ENCODE assay signal across 24 cellular contexts in genomic region chr2:105697781-105698449, GRCh38. TPM values are rescaled to one million over a fixed set of nuclear protein-coding genes. Genes with fewer than 3 reads are reported as not detected.
DNase-seq lines count a peak whose midpoint lies in the region; ATAC-seq lines count a peak whose summit lies in the region.
"Had no signal": no experiment of that assay in that cellular context is flagged by ENCODE, and none has a peak within 500 bp of the region (broad histone marks: within the 10 kb centered on the region; RNA-seq: fewer than 3 reads in every experiment).

No MANE protein-coding gene starts in this region.

- no peaks in the 10 kb centered on the region for H3K36me3 ChIP-seq in HAP-1 (replicated peaks)
- H3K36me3 ChIP-seq in naive thymus-derived CD4-positive, alpha-beta T cell (ENCODE audit: control insufficient read depth in 2 of 3, insufficient read depth in 3 of 3, low read length in 3 of 3) = no peaks in the 10 kb centered on the region
- H3K36me3 ChIP-seq: colonic mucosa, stomach had no signal

- no peak overlapping the region for H3K27ac Mint-ChIP-seq in activated T-helper 2 cell treated with anti-CD3 and anti-CD28 coated beads, Interferon-gamma antibody, Interleukin-2, Interleukin-4, amounts not matched to agents 10 μg/mL and 5 μg/mL and 100 μg/mL, durations not matched to agents 14 hours and 24 hours and 36 hours
- no peak overlapping the region for H3K27ac Mint-ChIP-seq in naive thymus-derived CD4-positive, alpha-beta T cell
- H3K27ac Mint-ChIP-seq: activated CD4-positive, alpha-beta T cell treated with anti-CD3 and anti-CD28 coated beads, Interleukin-2, amount 10 ng/mL, durations not matched to agents 7 days and 5 days; activated T-helper 17 cell treated with anti-CD3 and anti-CD28 coated beads, Interleukin-2, amount 50 U/mL, for 72 hours; T-helper 1 cell treated with Interleukin-12 subunit alpha and Interleukin-12 subunit beta and Interleukin-4 antibody, amounts not matched to agents 30 μg/mL and 1 μg/mL, for 36 hours; type B pancreatic cell had no signal

- DNase-seq in NCI-H526 treated with DMSO at 0.1 percent for 48 hours (lab: John Stamatoyannopoulos, UW) (peak; percentile 62), cerebellum (ENCODE audit: low spot score) (peak; percentile 19), left colon (peak in 1 of 2 donors; percentile 24), renal cortical epithelial cell (ENCODE audit: low read depth) (peak; percentile 73), HAP-1 (ENCODE audit: low spot score in 2 of 2) (no peak), NOMO-1 treated with dmso at 0.1 percent for 144 hours (lab: John Stamatoyannopoulos, UW; ENCODE audit: unreplicated experiment) (no peak)
- no peak for DNase-seq in activated T-helper 2 cell treated with anti-CD3 and anti-CD28 coated beads, Interferon-gamma antibody, Interleukin-2, Interleukin-4, amounts not matched to agents 10 μg/mL and 5 μg/mL and 100 μg/mL, durations not matched to agents 14 hours and 24 hours and 36 hours (ENCODE audit: low spot score)
- no peak for DNase-seq in naive thymus-derived CD4-positive, alpha-beta T cell
- DNase-seq: activated CD4-positive, alpha-beta T cell treated with anti-CD3 and anti-CD28 coated beads, Interleukin-2, amount 10 ng/mL, durations not matched to agents 7 days and 5 days; CD8-positive, alpha-beta memory T cell; colonic mucosa; DND-41; KG1; NCI-H2081 treated with DMSO at 0.1 percent for 48 hours; NCI-H510A; psoas muscle; SHP77; stimulated activated CD4-positive, alpha-beta T cell treated with anti-CD3 and anti-CD28 coated beads, Interleukin-12 subunit alpha, Interleukin-12 subunit beta, amount 100 ng/mL, for 4 hours; stomach had no signal

- no peaks in the 10 kb centered on the region for H3K9me3 ChIP-seq in HAP-1
- no peaks in the 10 kb centered on the region for H3K9me3 ChIP-seq in naive thymus-derived CD4-positive, alpha-beta T cell (ENCODE audit: control insufficient read depth in 2 of 3, low read length in 3 of 3)
- H3K9me3 ChIP-seq: colonic mucosa, psoas muscle, stomach had no signal

- intact Hi-C loops in left colon (cut with DNase I, micrococcal nuclease) = no loop called here
- intact Hi-C loops in activated T-helper 2 cell treated with anti-CD3 and anti-CD28 coated beads, Interferon-gamma antibody, Interleukin-2, Interleukin-4, amounts not matched to agents 10 μg/mL and 5 μg/mL and 100 μg/mL, durations not matched to agents 14 hours and 24 hours and 36 hours (cut with micrococcal nuclease) = no loop called here
- intact Hi-C loops in naive thymus-derived CD4-positive, alpha-beta T cell (cut with micrococcal nuclease) = no loop called here

- H3K36me3 Mint-ChIP-seq in activated T-helper 2 cell treated with anti-CD3 and anti-CD28 coated beads, Interferon-gamma antibody, Interleukin-2, Interleukin-4, amounts not matched to agents 10 μg/mL and 5 μg/mL and 100 μg/mL, durations not matched to agents 14 hours and 24 hours and 36 hours (ENCODE audit: low read depth) = no peaks in the 10 kb centered on the region
- no peaks in the 10 kb centered on the region for H3K36me3 Mint-ChIP-seq in naive thymus-derived CD4-positive, alpha-beta T cell
- H3K36me3 Mint-ChIP-seq: brain, type B pancreatic cell had no signal

- no peaks in the 10 kb centered on the region for H3K4me1 ChIP-seq in HAP-1
- H3K4me1 ChIP-seq in naive thymus-derived CD4-positive, alpha-beta T cell (ENCODE audit: control insufficient read depth in 2 of 2, insufficient read depth in 2 of 2, low read length in 2 of 2) = no peaks in the 10 kb centered on the region
- H3K4me1 ChIP-seq: colonic mucosa, psoas muscle, stomach had no signal

- no peaks in the 10 kb centered on the region for H3K4me1 Mint-ChIP-seq in activated T-helper 2 cell treated with anti-CD3 and anti-CD28 coated beads, Interferon-gamma antibody, Interleukin-2, Interleukin-4, amounts not matched to agents 10 μg/mL and 5 μg/mL and 100 μg/mL, durations not matched to agents 14 hours and 24 hours and 36 hours (ENCODE audit: low read depth)
- H3K4me1 Mint-ChIP-seq in naive thymus-derived CD4-positive, alpha-beta T cell = peaks cover 0 to 7% (median 0%) of the 10 kb centered on the region in 7 donors
- H3K4me1 Mint-ChIP-seq: activated CD4-positive, alpha-beta T cell treated with anti-CD3 and anti-CD28 coated beads, Interleukin-2, amount 10 ng/mL, durations not matched to agents 7 days and 5 days; activated T-helper 17 cell treated with anti-CD3 and anti-CD28 coated beads, Interleukin-2, amount 50 U/mL, for 72 hours; CD8-positive, alpha-beta memory T cell had no signal

- H3K27ac ChIP-seq in naive thymus-derived CD4-positive, alpha-beta T cell (ENCODE audit: low read depth, low read length) = no peak overlapping the region
- H3K27ac ChIP-seq: colonic mucosa, hepatocyte, psoas muscle, stomach had no signal

- in situ Hi-C loops in HAP-1 (cut with MboI; ENCODE audit: low sequenced_read_pairs) = no loop called here

- no peak overlapping the region for H3K4me3 Mint-ChIP-seq in activated T-helper 2 cell treated with anti-CD3 and anti-CD28 coated beads, Interferon-gamma antibody, Interleukin-2, Interleukin-4, amounts not matched to agents 10 μg/mL and 5 μg/mL and 100 μg/mL, durations not matched to agents 14 hours and 24 hours and 36 hours (ENCODE audit: low read depth)
- H3K4me3 Mint-ChIP-seq in naive thymus-derived CD4-positive, alpha-beta T cell = no peak overlapping the region
- H3K4me3 Mint-ChIP-seq: activated CD4-positive, alpha-beta T cell treated with anti-CD3 and anti-CD28 coated beads, Interleukin-2, amount 10 ng/mL, durations not matched to agents 7 days and 5 days; activated T-helper 17 cell treated with anti-CD3 and anti-CD28 coated beads, Interleukin-2, amount 50 U/mL, for 72 hours; brain; CD8-positive, alpha-beta memory T cell; T-helper 1 cell treated with Interleukin-12 subunit alpha and Interleukin-12 subunit beta and Interleukin-4 antibody, amounts not matched to agents 30 μg/mL and 1 μg/mL, for 36 hours; type B pancreatic cell had no signal

- CTCF ChIA-PET in naive thymus-derived CD4-positive, alpha-beta T cell (lab: Charles Lee) = interaction anchor here (1.1 kb wide), 1 partner anchor 387 kb away, joined by 3 read pairs; no protein-coding TSS in a partner anchor

- no peak overlapping the region for H3K4me3 ChIP-seq in HAP-1
- H3K4me3 ChIP-seq in naive thymus-derived CD4-positive, alpha-beta T cell (ENCODE audit: low read length) = no peak overlapping the region
- H3K4me3 ChIP-seq: colonic mucosa, hepatocyte, psoas muscle, stomach had no signal

- peaks cover 16% of the 10 kb centered on the region for H3K27me3 Mint-ChIP-seq in activated T-helper 2 cell treated with anti-CD3 and anti-CD28 coated beads, Interferon-gamma antibody, Interleukin-2, Interleukin-4, amounts not matched to agents 10 μg/mL and 5 μg/mL and 100 μg/mL, durations not matched to agents 14 hours and 24 hours and 36 hours (ENCODE audit: low read depth)
- peaks cover 0 to 21% (median 0%) of the 10 kb centered on the region in 5 donors for H3K27me3 Mint-ChIP-seq in naive thymus-derived CD4-positive, alpha-beta T cell
- H3K27me3 Mint-ChIP-seq: type B pancreatic cell had no signal

- POLR2A ChIA-PET in naive thymus-derived CD4-positive, alpha-beta T cell (lab: Charles Lee) = no interaction called here

- H3K9me3 Mint-ChIP-seq in activated T-helper 2 cell treated with anti-CD3 and anti-CD28 coated beads, Interferon-gamma antibody, Interleukin-2, Interleukin-4, amounts not matched to agents 10 μg/mL and 5 μg/mL and 100 μg/mL, durations not matched to agents 14 hours and 24 hours and 36 hours = no peaks in the 10 kb centered on the region
- H3K9me3 Mint-ChIP-seq in naive thymus-derived CD4-positive, alpha-beta T cell = peaks cover 0 to 9% (median 0%) of the 10 kb centered on the region in 11 donors
- H3K9me3 Mint-ChIP-seq: activated T-helper 17 cell treated with anti-CD3 and anti-CD28 coated beads, Interleukin-2, amount 50 U/mL, for 72 hours; brain; CD8-positive, alpha-beta memory T cell; T-helper 1 cell treated with Interleukin-12 subunit alpha and Interleukin-12 subunit beta and Interleukin-4 antibody, amounts not matched to agents 30 μg/mL and 1 μg/mL, for 36 hours; type B pancreatic cell had no signal

- H3K27me3 ChIP-seq in HAP-1 (ENCODE audit: low read depth) = no peaks in the 10 kb centered on the region
- no peaks in the 10 kb centered on the region for H3K27me3 ChIP-seq in naive thymus-derived CD4-positive, alpha-beta T cell (ENCODE audit: control insufficient read depth in 2 of 2, insufficient read depth in 2 of 2, low read length in 2 of 2)
- H3K27me3 ChIP-seq: colonic mucosa, hepatocyte had no signal

- ATAC-seq in left colon = peak; percentile 96
- ATAC-seq in naive thymus-derived CD4-positive, alpha-beta T cell = no peak
- ATAC-seq: psoas muscle had no signal

RNA-seq across cellular contexts. Expression of gene NCK2, which starts 46.8 kb away (rescaled TPM):
- total RNA-seq in cerebellum (38.6 TPM), left colon (10 to 100 TPM; 51.8 to 76.6 TPM), renal cortical epithelial cell (45.7 and 65.0 TPM in 2 replicates)
- 72.4 and 73.9 TPM in 2 replicates for total RNA-seq in activated T-helper 2 cell treated with anti-CD3 and anti-CD28 coated beads, Interferon-gamma antibody, Interleukin-2, Interleukin-4, amounts not matched to agents 10 μg/mL and 5 μg/mL and 100 μg/mL, durations not matched to agents 14 hours and 24 hours and 36 hours
- total RNA-seq in naive thymus-derived CD4-positive, alpha-beta T cell = 100 to 1,000 TPM in 4 of 5 experiments, 10 to 100 TPM in 1; 75.3 to 134 (median 109) TPM
- 10 to 100 TPM; 30.8 to 73.0 TPM for polyA plus RNA-seq in naive thymus-derived CD4-positive, alpha-beta T cell

Comparison
In these comparisons a context has a peak if more than half of its experiments do, and no peak if none do; other contexts are left out.
1. DNase-seq: peak in NCI-H526 treated with DMSO at 0.1 percent for 48 hours (single experiment), cerebellum (single experiment) and renal cortical epithelial cell (single experiment); none in HAP-1 (0 of 2), activated T-helper 2 cell treated with anti-CD3 and anti-CD28 coated beads, Interferon-gamma antibody, Interleukin-2, Interleukin-4, amounts not matched to agents 10 μg/mL and 5 μg/mL and 100 μg/mL, durations not matched to agents 14 hours and 24 hours and 36 hours (single experiment), naive thymus-derived CD4-positive, alpha-beta T cell (0 of 9) and NOMO-1 treated with dmso at 0.1 percent for 144 hours (single experiment).